ENCODE assay signal across 8 cellular contexts in the genomic region with DNA sequence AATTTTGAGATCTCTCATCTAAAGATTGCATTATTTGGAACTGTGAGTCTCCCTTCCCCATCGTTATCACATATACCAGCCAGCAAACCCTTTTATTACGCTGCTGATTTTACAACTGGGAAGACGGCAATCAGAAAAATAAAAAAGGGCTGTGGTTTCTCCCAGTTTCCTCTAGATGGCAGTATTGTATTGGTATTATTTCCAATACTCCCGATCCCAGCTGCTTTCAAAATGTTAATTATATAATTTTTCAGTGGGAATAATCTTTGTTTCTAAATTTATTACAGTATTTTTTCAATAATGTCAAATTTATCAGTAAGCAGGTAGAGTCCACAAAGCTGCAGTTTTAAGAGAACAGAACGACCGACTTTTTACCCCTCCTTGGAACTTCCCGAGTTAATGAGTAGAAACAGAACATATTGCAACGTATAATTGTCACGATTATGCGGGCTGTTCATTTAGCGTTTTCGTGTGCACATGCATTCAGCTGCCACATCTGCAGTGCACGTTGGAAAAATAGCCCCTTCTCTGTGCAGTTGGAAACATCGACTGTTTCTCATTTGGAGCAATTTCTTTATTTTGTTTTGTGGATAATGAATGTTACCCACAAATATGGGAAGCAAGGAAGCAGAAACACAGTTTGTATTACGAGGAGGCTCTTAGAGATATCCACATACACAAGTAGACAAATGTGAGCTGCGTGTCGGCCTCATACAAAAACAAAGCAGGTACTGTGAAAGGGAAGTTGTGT.
A peak's percentile ranks its signal among the peaks of the same experiment; 100 is the strongest.
DNase-seq lines count a peak whose midpoint lies in the region; ATAC-seq and TF ChIP-seq lines count a peak whose summit lies in the region.

No MANE protein-coding gene starts in this region.

- DNase-seq in right atrium auricular region (ENCODE audit: low spot score) (no peak), left ventricle myocardium superior (no peak), MV-4-11 (lab: John Stamatoyannopoulos, UW) (peak; percentile 25), WERI-Rb-1 (no peak), iPS-NIHi11 (ENCODE audit: low spot score) (peak; percentile 74), smooth muscle cell (lab: John Stamatoyannopoulos, UW; ENCODE audit: unreplicated experiment) (no peak), occipital lobe (lab: John Stamatoyannopoulos, UW) (no peak)

- H3K9me3 ChIP-seq in right atrium auricular region (peaks cover 0 to 5% of the 10 kb centered on the region in 2 donors), WERI-Rb-1 (ENCODE audit: severe bottlenecking) (peaks cover 6% of the 10 kb centered on the region), smooth muscle cell (replicated peaks; ENCODE audit: low read depth) (no peaks in the 10 kb centered on the region)

- H3K36me3 ChIP-seq in right atrium auricular region (no peaks in the 10 kb centered on the region), WERI-Rb-1 (no peaks in the 10 kb centered on the region), smooth muscle cell (ENCODE audit: low read depth) (no peaks in the 10 kb centered on the region)

- TF ChIP-seq CTCF in right atrium auricular region (IDR thresholded peaks at IDR 0.05) (peak; percentile 78 to 85), WERI-Rb-1 (IDR thresholded peaks at IDR 0.05; ENCODE audit: low read depth, low read length) (peak; percentile 34; the same call in 1 of the 2 replicates), smooth muscle cell (IDR thresholded peaks at IDR 0.05; ENCODE audit: borderline replicate concordance, insufficient read depth, poor library complexity, severe bottlenecking) (peak; percentile 77)

- no peaks in the 10 kb centered on the region for H4K20me1 ChIP-seq in smooth muscle cell (ENCODE audit: low read depth)

- H3K27ac ChIP-seq in right atrium auricular region (no peak overlapping the region), WERI-Rb-1 (no peak overlapping the region), smooth muscle cell (ENCODE audit: low read depth) (no peak overlapping the region)

- ATAC-seq in left ventricle myocardium superior, result no peak
- no peak for ATAC-seq in GM19023 (IDR thresholded peaks at IDR 0.05; ENCODE audit: unreplicated experiment)

- H3K27me3 ChIP-seq in right atrium auricular region (no peaks in the 10 kb centered on the region), WERI-Rb-1 (ENCODE audit: insufficient read depth, low read depth, severe bottlenecking) (no peaks in the 10 kb centered on the region), smooth muscle cell (ENCODE audit: low read depth) (peaks cover 4% of the 10 kb centered on the region)

- H3K4me3 ChIP-seq in right atrium auricular region (peak overlapping the region; percentile 23 to 31), WERI-Rb-1 (ENCODE audit: low read depth, low read length) (peak overlapping the region; percentile 51), smooth muscle cell (peak overlapping the region; percentile 41)

- no peak overlapping the region for H2AFZ ChIP-seq in smooth muscle cell (ENCODE audit: low read depth)

- no peaks in the 10 kb centered on the region for H3K79me2 ChIP-seq in smooth muscle cell (ENCODE audit: low read depth)

- H3K9ac ChIP-seq in smooth muscle cell (ENCODE audit: low read depth), result no peak overlapping the region

- intact Hi-C loops in left ventricle myocardium superior (cut with micrococcal nuclease), result no loop called here

- 47% methylated on average over 17 of the region's 17 CpGs for WGBS in smooth muscle cell (ENCODE audit: low lambda C conversion rate)

- H3K4me1 ChIP-seq in right atrium auricular region, result peaks cover 0 to 8% of the 10 kb centered on the region in 2 donors
- no peaks in the 10 kb centered on the region for H3K4me1 ChIP-seq in smooth muscle cell (ENCODE audit: low read depth)

- peak overlapping the region; percentile 67 for H3K4me2 ChIP-seq in smooth muscle cell

- no peaks in the 10 kb centered on the region for H3F3A ChIP-seq in smooth muscle cell (ENCODE audit: low read depth)

Comparison
In these comparisons a context has a peak if more than half of its experiments do, and no peak if none do; other contexts are left out.
1. DNase-seq: peak in MV-4-11 (single experiment) and iPS-NIHi11 (single experiment); none in right atrium auricular region (single experiment), left ventricle myocardium superior (single experiment), WERI-Rb-1 (single experiment), smooth muscle cell (single experiment) and occipital lobe (single experiment).
2. Peak in every context shown above with its lines, with median percentiles within 50 percentile points of each other: H3K4me3 ChIP-seq and CTCF ChIP-seq.